In the genomic region with DNA sequence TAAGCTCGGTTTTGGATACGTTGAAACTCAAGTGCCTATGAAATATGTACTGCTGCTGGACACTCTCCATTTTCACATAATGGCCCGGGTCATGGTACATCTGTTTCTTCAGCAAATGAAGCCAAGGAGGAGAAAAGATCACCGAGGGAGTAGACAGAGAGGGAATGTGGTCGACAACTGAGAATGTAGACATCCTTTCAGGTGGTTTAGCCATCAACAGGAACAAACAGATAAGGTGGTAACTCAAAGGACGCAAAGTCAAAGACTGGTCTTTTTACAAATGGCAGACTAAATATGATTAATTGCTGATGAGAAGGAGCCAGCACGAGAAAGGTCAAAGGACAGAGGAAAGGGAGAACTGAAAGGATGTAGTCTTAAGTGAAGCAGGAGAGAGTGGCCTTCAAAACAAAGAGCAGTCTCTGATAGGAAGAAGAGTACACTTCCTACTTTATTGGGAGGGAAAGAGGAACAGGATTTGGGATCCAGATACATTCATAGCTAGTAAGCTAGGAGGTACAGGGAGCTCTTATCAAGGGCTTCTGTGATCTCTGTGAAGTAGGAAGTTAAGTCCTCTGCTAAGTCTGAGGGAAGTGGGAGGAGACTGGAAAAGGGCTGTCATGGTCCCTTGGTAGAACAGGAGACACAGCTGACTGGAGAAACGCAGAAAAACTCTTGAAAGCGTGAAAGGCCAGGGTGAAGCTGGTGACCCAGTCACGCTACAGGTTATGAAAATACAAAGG, we compare ENCODE assay signal across 11 cellular contexts. TPM values are rescaled to one million over a fixed set of nuclear protein-coding genes. Genes with fewer than 3 reads are reported as not detected.
DNase-seq lines count a peak whose midpoint lies in the region; ATAC-seq, FAIRE-seq and TF ChIP-seq lines count a peak whose summit lies in the region.
"Had no signal": no experiment of that assay in that cellular context is flagged by ENCODE, and none has a peak within 500 bp of the region (broad histone marks: within the 10 kb centered on the region; RNA-seq: fewer than 3 reads in every experiment).

No MANE protein-coding gene starts in this region.

- no peak overlapping the region for H3K4me3 Mint-ChIP-seq in CD14-positive monocyte
- H3K4me3 Mint-ChIP-seq: activated naive CD4-positive, alpha-beta T cell treated with anti-CD3 and anti-CD28 coated beads, Interleukin-2, amount 50 U/mL, for 24 hours had no signal

- no peaks in the 10 kb centered on the region for H3K9me3 ChIP-seq in BLaER1
- H3K9me3 ChIP-seq in SU-DHL-6 (ENCODE audit: insufficient read depth, low read length) = no peaks in the 10 kb centered on the region
- H3K9me3 ChIP-seq in hepatocyte (ENCODE audit: low read depth) = no peaks in the 10 kb centered on the region
- H3K9me3 ChIP-seq: SJSA1 had no signal

- peaks cover 0 to 3% (median 1%) of the 10 kb centered on the region in 3 donors for H3K27me3 Mint-ChIP-seq in CD14-positive monocyte (ENCODE audit: low read depth in 3 of 3)
- H3K27me3 Mint-ChIP-seq: activated naive CD4-positive, alpha-beta T cell treated with anti-CD3 and anti-CD28 coated beads, Interleukin-2, amount 50 U/mL, for 24 hours had no signal

- no peak overlapping the region; the same call in 1 of the 2 replicates for H3K9ac ChIP-seq in BLaER1
- H3K9ac ChIP-seq in SU-DHL-6 (ENCODE audit: low read length) = no peak overlapping the region

- TF ChIP-seq CTCF in SU-DHL-6 (IDR thresholded peaks at IDR 0.05; ENCODE audit: insufficient read depth, low read length, poor library complexity, severe bottlenecking) = no peak
- no peak for TF ChIP-seq CTCF in CD14-positive monocyte (IDR thresholded peaks at IDR 0.05)
- TF ChIP-seq CTCF in hepatocyte (IDR thresholded peaks at IDR 0.05; ENCODE audit: poor library complexity) = no peak

- peaks cover 66 to 79% of the 10 kb centered on the region in 2 donors for H3K36me3 Mint-ChIP-seq in CD14-positive monocyte

- intact Hi-C loops in CD14-positive monocyte (cut with micrococcal nuclease) = loop anchor here in 1 of 2 donors (5.0 kb wide), 1 partner anchor 223 kb away; no protein-coding TSS in a partner anchor

- H3K4me2 ChIP-seq in BLaER1 (peak overlapping the region; percentile 62), SU-DHL-6 (ENCODE audit: low read depth, low read length, poor library complexity, severe bottlenecking) (peak overlapping the region; percentile 27), hepatocyte (no peak overlapping the region)

- no peaks in the 10 kb centered on the region for H3K27me3 ChIP-seq in BLaER1
- no peaks in the 10 kb centered on the region for H3K27me3 ChIP-seq in SU-DHL-6 (ENCODE audit: low read length)
- H3K27me3 ChIP-seq in hepatocyte = no peaks in the 10 kb centered on the region
- H3K27me3 ChIP-seq: SJSA1 had no signal

- H3K9me2 ChIP-seq in SU-DHL-6 (replicated peaks; ENCODE audit: insufficient read depth, low read length) (no peaks in the 10 kb centered on the region), hepatocyte (replicated peaks; ENCODE audit: insufficient read depth) (no peaks in the 10 kb centered on the region)

- peak overlapping the region in 3 of 7 donors; percentile 3 to 41 (median 16) for H3K27ac Mint-ChIP-seq in CD14-positive monocyte
- H3K27ac Mint-ChIP-seq: activated naive CD4-positive, alpha-beta T cell treated with anti-CD3 and anti-CD28 coated beads, Interleukin-2, amount 50 U/mL, for 24 hours had no signal

- WGBS in hepatocyte (ENCODE audit: low lambda C conversion rate, missing lambda C conversion rate) = 90% methylated on average over 10 of the region's 10 CpGs

- peaks cover 34% of the 10 kb centered on the region for H3K4me1 ChIP-seq in BLaER1
- no peaks in the 10 kb centered on the region for H3K4me1 ChIP-seq in hepatocyte (ENCODE audit: insufficient read depth)
- H3K4me1 ChIP-seq: SJSA1 had no signal

- no peaks in the 10 kb centered on the region for H3K4me1 Mint-ChIP-seq in CD14-positive monocyte

- H2AFZ ChIP-seq in SU-DHL-6 (ENCODE audit: low read depth, low read length, severe bottlenecking) (no peak overlapping the region), hepatocyte (no peak overlapping the region)

- H4K20me1 ChIP-seq in BLaER1 (peaks cover 5% of the 10 kb centered on the region; the same call in 1 of the 2 replicates), SU-DHL-6 (ENCODE audit: low read depth, low read length) (no peaks in the 10 kb centered on the region), hepatocyte (ENCODE audit: insufficient read depth, poor library complexity, severe bottlenecking) (no peaks in the 10 kb centered on the region)

- H3K27ac ChIP-seq in BLaER1 = peak overlapping the region; percentile 56
- peak overlapping the region; percentile 36 for H3K27ac ChIP-seq in SU-DHL-6 (ENCODE audit: low read depth, low read length)
- no peak overlapping the region for H3K27ac ChIP-seq in hepatocyte
- H3K27ac ChIP-seq: SJSA1 had no signal

- DNase-seq in GM19239 (ENCODE audit: insufficient read length, low spot score) (peak; percentile 50), CD14-positive monocyte (ENCODE audit: low spot score) (no peak), hepatocyte (ENCODE audit: low spot score) (no peak), GOT3 (lab: John Stamatoyannopoulos, UW) (no peak)
- no peak for DNase-seq in stimulated activated CD8-positive, alpha-beta memory T cell treated with anti-CD3 and anti-CD28 coated beads, Interleukin-4, amount 100 ng/mL, for 48 hours

- no peaks in the 10 kb centered on the region for H3F3A ChIP-seq in SU-DHL-6 (ENCODE audit: insufficient read depth)

- no peaks in the 10 kb centered on the region for H3K9me3 Mint-ChIP-seq in CD14-positive monocyte
- H3K9me3 Mint-ChIP-seq: activated naive CD4-positive, alpha-beta T cell treated with anti-CD3 and anti-CD28 coated beads, Interleukin-2, amount 50 U/mL, for 24 hours had no signal

- H3K36me3 ChIP-seq in BLaER1 (peaks cover 81% of the 10 kb centered on the region), SU-DHL-6 (ENCODE audit: low read length) (peaks cover 15% of the 10 kb centered on the region), hepatocyte (replicated peaks; ENCODE audit: insufficient read depth, low read depth) (no peaks in the 10 kb centered on the region)

- FAIRE-seq in GM19239 (lab: Jason Lieb, UNC) = peak; percentile 96

- H3K79me2 ChIP-seq in SU-DHL-6 (ENCODE audit: insufficient read depth, low read length) (no peaks in the 10 kb centered on the region), hepatocyte (peaks cover 4% of the 10 kb centered on the region)

- ATAC-seq in HG02970 (IDR thresholded peaks at IDR 0.05; ENCODE audit: low FRiP score, unreplicated experiment) = peak; percentile 53

- H3K4me3 ChIP-seq in BLaER1 = no peak overlapping the region
- no peak overlapping the region for H3K4me3 ChIP-seq in SU-DHL-6 (ENCODE audit: insufficient read depth, low read length, poor library complexity, severe bottlenecking)
- no peak overlapping the region for H3K4me3 ChIP-seq in hepatocyte
- H3K4me3 ChIP-seq: SJSA1 had no signal

RNA-seq across cellular contexts. Expression of a gene that starts 28.3 kb away (rescaled TPM):
- polyA plus RNA-seq in CD14-positive monocyte (10 to 100 TPM; 12.4 to 12.8 TPM), hepatocyte (14.9 and 18.8 TPM in 2 replicates)
- total RNA-seq in hepatocyte = 33.2 and 35.4 TPM in 2 replicates

RNA-seq across cellular contexts. Expression of a gene that starts 45.9 kb away (rescaled TPM):
- polyA plus RNA-seq in CD14-positive monocyte (not detected), hepatocyte (0.28 and 1.0 TPM in 2 replicates)
- total RNA-seq in hepatocyte = 0.12 and 0.33 TPM in 2 replicates
- total RNA-seq: osteocyte, SJSA1 had no signal
